Comparison of ENCODE assay signal across 9 cellular contexts in the genomic region with DNA sequence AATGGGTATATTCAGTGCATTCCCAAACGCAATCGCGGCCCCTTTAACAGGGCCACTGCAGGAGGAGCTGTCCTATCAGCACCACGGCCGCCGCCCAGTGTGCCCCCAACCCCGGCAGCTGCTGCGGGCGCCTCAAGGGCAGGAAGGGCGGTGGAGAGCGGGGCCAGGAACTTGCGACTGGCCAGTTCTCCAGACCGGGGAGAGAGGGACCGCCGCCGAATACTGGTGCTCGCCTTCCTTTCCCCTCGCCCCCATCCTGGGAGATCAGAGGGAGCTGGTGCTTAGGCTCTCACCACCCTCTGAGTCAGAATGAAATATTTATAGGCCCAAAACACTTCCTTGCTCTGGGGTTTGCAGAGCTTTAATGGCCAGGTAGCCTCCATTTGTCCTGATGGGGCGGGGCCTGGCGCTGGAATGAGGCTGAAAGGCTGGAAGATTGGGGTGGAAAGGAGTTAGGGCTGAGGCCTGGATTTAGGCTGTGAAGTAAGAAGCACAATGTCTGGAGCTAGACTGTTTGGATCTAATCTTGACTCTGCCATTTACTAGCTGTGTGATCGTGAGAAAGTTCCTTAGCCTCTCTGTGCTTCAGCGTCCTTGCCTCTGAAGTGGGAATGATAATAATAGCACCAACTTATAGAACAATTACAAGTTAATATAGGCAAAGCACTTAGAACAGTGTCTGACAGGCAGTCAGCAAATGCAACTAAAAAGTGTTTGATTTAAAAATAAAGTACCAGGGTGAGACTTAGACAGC.
DNase-seq lines count a peak whose midpoint lies in the region; ATAC-seq and TF ChIP-seq lines count a peak whose summit lies in the region.
"Had no signal": no experiment of that assay in that cellular context is flagged by ENCODE, and none has a peak within 500 bp of the region (broad histone marks: within the 10 kb centered on the region; RNA-seq: fewer than 3 reads in every experiment).

No MANE protein-coding gene starts in this region.

- 16 to 19% methylated on average over 18 to 22 of the region's 22 CpGs for WGBS in testis, 2 donors

- H3K4me1 Mint-ChIP-seq in activated naive CD4-positive, alpha-beta T cell treated with anti-CD3 and anti-CD28 coated beads, Interleukin-2, amount 10 ng/mL, durations not matched to agents 7 days and 5 days, result no peaks in the 10 kb centered on the region

- H3K4me1 ChIP-seq in testis, result peaks cover 22% of the 10 kb centered on the region

- H3K4me3 Mint-ChIP-seq in activated naive CD4-positive, alpha-beta T cell treated with anti-CD3 and anti-CD28 coated beads, Interleukin-2, amount 10 ng/mL, durations not matched to agents 7 days and 5 days, result no peak overlapping the region

- no peaks in the 10 kb centered on the region for H3K9me3 ChIP-seq in testis

- CTCF ChIA-PET in activated naive CD4-positive, alpha-beta T cell treated with anti-CD3 and anti-CD28 coated beads, Interleukin-2, amount 10 ng/mL, durations not matched to agents 7 days and 5 days (lab: Charles Lee), result no interaction called here

- H3K27me3 ChIP-seq in testis, result no peaks in the 10 kb centered on the region

- ATAC-seq in left colon, result peak; percentile 56
- no peak for ATAC-seq in GM19397 (IDR thresholded peaks at IDR 0.05; ENCODE audit: unreplicated experiment)

- no peaks in the 10 kb centered on the region for H3K36me3 ChIP-seq in testis (ENCODE audit: low read depth, missing control alignments)

- H3K36me3 Mint-ChIP-seq in activated naive CD4-positive, alpha-beta T cell treated with anti-CD3 and anti-CD28 coated beads, Interleukin-2, amount 10 ng/mL, durations not matched to agents 7 days and 5 days, result no peaks in the 10 kb centered on the region

- H3K9me3 Mint-ChIP-seq in activated naive CD4-positive, alpha-beta T cell treated with anti-CD3 and anti-CD28 coated beads, Interleukin-2, amount 10 ng/mL, durations not matched to agents 7 days and 5 days, result no peaks in the 10 kb centered on the region

- peaks cover 14% of the 10 kb centered on the region for H3K27me3 Mint-ChIP-seq in activated naive CD4-positive, alpha-beta T cell treated with anti-CD3 and anti-CD28 coated beads, Interleukin-2, amount 10 ng/mL, durations not matched to agents 7 days and 5 days

- no peak overlapping the region for H3K27ac ChIP-seq in testis

- TF ChIP-seq POLR2A in testis (IDR thresholded peaks at IDR 0.05), result no peak

- no peak for TF ChIP-seq CTCF in cardiac fibroblast (IDR thresholded peaks at IDR 0.05; ENCODE audit: low read depth, low read length)
- no peak for TF ChIP-seq CTCF in testis (IDR thresholded peaks at IDR 0.05)
- no peak for TF ChIP-seq CTCF in GM13977 (IDR thresholded peaks at IDR 0.05; ENCODE audit: extremely low read depth, insufficient read depth, missing control alignments)

- H3K4me3 ChIP-seq in cardiac fibroblast (replicated peaks in 1 of 2; ENCODE audit: low read depth in 2 of 2, low read length in 2 of 2) (no peak overlapping the region), testis (no peak overlapping the region)

- in situ Hi-C loops in GM13977 (cut with MboI; ENCODE audit: low pct_unique_long_range_greater_than_20kb, low sequenced_read_pairs, unreplicated experiment), result no loop called here

- intact Hi-C loops in left colon (cut with DNase I, micrococcal nuclease) (no loop called here), testis (cut with DNase I; ENCODE audit: low total_unique reads) (no loop called here)

- H3K27ac Mint-ChIP-seq in activated naive CD4-positive, alpha-beta T cell treated with anti-CD3 and anti-CD28 coated beads, Interleukin-2, amount 10 ng/mL, durations not matched to agents 7 days and 5 days, result no peak overlapping the region

- peak; percentile 26 for DNase-seq in activated naive CD4-positive, alpha-beta T cell treated with anti-CD3 and anti-CD28 coated beads, Interleukin-2, amount 10 ng/mL, durations not matched to agents 7 days and 5 days
- no peak for DNase-seq in activated naive CD4-positive, alpha-beta T cell treated with Interleukin-2 at 50 U/mL for 16 hours
- DNase-seq in cardiac fibroblast (ENCODE audit: low read depth in 2 of 2) (peak; percentile 23 to 54), left colon (peak in 1 of 2 donors; percentile 33), testis (peak; percentile 63), GM13977 (ENCODE audit: low spot score) (no peak), GF-D8 (lab: John Stamatoyannopoulos, UW) (no peak)
- DNase-seq: NCI-H1694 had no signal

Comparison
In these comparisons a context has a peak if more than half of its experiments do, and no peak if none do; other contexts are left out.
1. DNase-seq: peak in activated naive CD4-positive, alpha-beta T cell treated with anti-CD3 and anti-CD28 coated beads, Interleukin-2, amount 10 ng/mL, durations not matched to agents 7 days and 5 days (single experiment), cardiac fibroblast (2 of 2) and testis (single experiment); none in activated naive CD4-positive, alpha-beta T cell treated with Interleukin-2 at 50 U/mL for 16 hours (single experiment), GM13977 (single experiment) and GF-D8 (single experiment).